15 cellular contexts compared by ENCODE assay signal in the genomic region with DNA sequence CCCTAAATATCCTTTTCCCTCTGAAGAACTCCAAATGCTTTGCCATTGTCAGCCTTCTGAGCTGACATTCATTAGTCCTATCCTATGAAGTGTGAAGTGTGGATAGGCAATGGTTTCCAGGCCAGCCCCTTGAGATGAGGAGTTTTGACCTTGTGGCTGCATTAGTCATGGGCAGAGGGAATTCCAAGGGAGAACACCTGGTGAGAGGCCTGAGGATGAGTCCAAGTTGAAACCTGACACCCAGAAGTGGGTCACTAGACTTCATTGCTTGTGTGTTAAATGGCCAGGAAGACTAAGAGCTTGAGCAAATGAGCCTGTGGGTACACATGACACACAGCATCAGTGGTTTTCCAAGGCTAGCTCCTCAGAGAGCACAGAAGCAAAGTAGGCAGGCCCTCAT.
A peak's percentile ranks its signal among the peaks of the same experiment; 100 is the strongest.
DNase-seq lines count a peak whose midpoint lies in the region; ATAC-seq and TF ChIP-seq lines count a peak whose summit lies in the region.
"Had no signal": no experiment of that assay in that cellular context is flagged by ENCODE, and none has a peak within 500 bp of the region (broad histone marks: within the 10 kb centered on the region; RNA-seq: fewer than 3 reads in every experiment).

No MANE protein-coding gene starts in this region.

- no peak for TF ChIP-seq CTCF in foreskin keratinocyte (conservative IDR thresholded peaks at IDR 0.05)

- H3K4me1 ChIP-seq in foreskin keratinocyte: peaks cover 5% of the 10 kb centered on the region
- H3K4me1 ChIP-seq: SJCRH30, thyroid gland had no signal

- DNase-seq in DMS 273 (lab: John Stamatoyannopoulos, UW; ENCODE audit: unreplicated experiment) (peak; percentile 23), DMS 273 treated with DMSO at 0.1 percent for 48 hours (lab: John Stamatoyannopoulos, UW) (no peak), NCI-H69 (lab: John Stamatoyannopoulos, UW) (peak; percentile 85), foreskin keratinocyte (peak; percentile 86 to 94), renal cortical epithelial cell (ENCODE audit: low read depth) (peak; percentile 97), ecto neural progenitor cell (ENCODE audit: low spot score) (no peak), hepatic stellate cell (ENCODE audit: low spot score) (no peak), cortex of kidney (lab: John Stamatoyannopoulos, UW) (no peak)
- DNase-seq: activated naive CD4-positive, alpha-beta T cell; midbrain; NCI-H345 had no signal

- ATAC-seq in foreskin keratinocyte: peak; percentile 97
- ATAC-seq: CD8-positive, alpha-beta T cell had no signal

- no peaks in the 10 kb centered on the region for H3K27me3 ChIP-seq in foreskin keratinocyte
- H3K27me3 ChIP-seq: thyroid gland had no signal

- H3K27ac ChIP-seq in foreskin keratinocyte: peak overlapping the region; percentile 3
- H3K27ac ChIP-seq: 22Rv1, SJCRH30, thyroid gland had no signal

Comparison
In these comparisons a context has a peak if more than half of its experiments do, and no peak if none do; other contexts are left out.
1. DNase-seq: peak in DMS 273 (single experiment), NCI-H69 (single experiment), foreskin keratinocyte (2 of 2) and renal cortical epithelial cell (single experiment); none in DMS 273 treated with DMSO at 0.1 percent for 48 hours (single experiment), ecto neural progenitor cell (single experiment), hepatic stellate cell (single experiment) and cortex of kidney (single experiment).